Comparison of ENCODE assay signal across 8 cellular contexts in the genomic region with DNA sequence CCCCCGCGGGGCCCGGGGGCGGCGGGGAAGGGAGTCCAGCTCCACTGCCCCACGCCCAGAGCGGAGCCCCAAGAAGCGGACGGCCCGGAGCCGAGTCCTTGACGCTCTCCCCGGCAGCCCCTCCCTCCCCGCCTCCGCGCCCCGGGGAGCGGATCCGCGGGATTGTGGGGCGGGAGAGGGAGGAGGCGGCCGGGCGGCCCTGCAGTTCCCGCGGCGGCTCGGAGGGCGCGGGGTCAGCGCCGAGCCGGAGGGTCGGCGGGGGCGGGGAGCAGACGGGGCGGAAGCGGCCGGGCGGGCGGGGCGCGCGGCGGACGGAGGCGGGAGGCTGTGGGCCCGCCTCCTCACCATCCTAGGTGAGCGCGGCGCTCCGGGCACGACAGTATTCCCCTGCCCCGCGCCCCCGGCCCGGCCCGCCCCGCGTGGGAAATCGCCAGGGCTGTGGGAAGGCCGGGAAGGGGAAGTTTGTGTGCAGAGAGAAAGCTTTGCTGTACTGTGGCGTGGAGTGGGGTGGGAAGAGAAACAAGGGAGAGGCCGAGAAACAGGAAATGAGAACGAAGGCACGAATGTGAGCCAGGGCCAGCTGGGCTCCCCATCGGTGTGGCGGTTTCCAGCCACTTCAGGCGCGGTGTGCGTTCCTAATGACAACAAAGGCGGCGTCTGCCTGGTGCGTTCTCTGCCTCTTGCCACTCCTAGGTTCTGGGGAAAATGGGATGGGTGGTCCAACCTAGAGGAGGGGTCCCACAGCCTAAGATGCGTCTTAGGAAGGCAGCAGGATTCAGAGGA. TPM values are rescaled to one million over a fixed set of nuclear protein-coding genes. Genes with fewer than 3 reads are reported as not detected.
DNase-seq lines count a peak whose midpoint lies in the region; ATAC-seq lines count a peak whose summit lies in the region.

No MANE protein-coding gene starts in this region.

- ATAC-seq in GM18861 (IDR thresholded peaks at IDR 0.05; ENCODE audit: unreplicated experiment): peak; percentile 31
- peak; percentile 51 for ATAC-seq in HG03045 (IDR thresholded peaks at IDR 0.05; ENCODE audit: unreplicated experiment)

- DNase-seq in AG08395 (ENCODE audit: low spot score) (peak; percentile 63), NCI-H2196 treated with DMSO at 0.1 percent for 48 hours (lab: John Stamatoyannopoulos, UW; ENCODE audit: unreplicated experiment) (peak; percentile 9), ecto neural progenitor cell (ENCODE audit: low spot score) (peak; percentile 89), lung microvascular endothelial cell (ENCODE audit: low read depth in 2 of 2) (peak; percentile 9 to 54)
- peak; percentile 46 for DNase-seq in activated CD4-positive, alpha-beta T cell treated with anti-CD3 and anti-CD28 coated beads, Interleukin-2, amount 50 U/mL, for 1 hour
- DNase-seq in stimulated activated CD8-positive, alpha-beta memory T cell treated with anti-CD3 and anti-CD28 coated beads, Interleukin-15, amount 100 ng/mL, for 24 hours (ENCODE audit: low read depth): peak; percentile 37

RNA-seq across cellular contexts. Expression of a gene that starts 1.3 kb away (rescaled TPM):
- total RNA-seq in lung microvascular endothelial cell: 2.0 and 2.8 TPM in 2 replicates

Comparison
In these comparisons a context has a peak if more than half of its experiments do, and no peak if none do; other contexts are left out.
1. Peak in every context shown above with its lines: DNase-seq and ATAC-seq.
2. DNase-seq: peak in every context shown above with its lines; median percentile 89 in ecto neural progenitor cell; 63 in AG08395; 46 in activated CD4-positive, alpha-beta T cell treated with anti-CD3 and anti-CD28 coated beads, Interleukin-2, amount 50 U/mL, for 1 hour; 37 in stimulated activated CD8-positive, alpha-beta memory T cell treated with anti-CD3 and anti-CD28 coated beads, Interleukin-15, amount 100 ng/mL, for 24 hours; 32 in lung microvascular endothelial cell; 9 in NCI-H2196 treated with DMSO at 0.1 percent for 48 hours.